Comparison of ENCODE assay signal across 18 cellular contexts in the genomic region with DNA sequence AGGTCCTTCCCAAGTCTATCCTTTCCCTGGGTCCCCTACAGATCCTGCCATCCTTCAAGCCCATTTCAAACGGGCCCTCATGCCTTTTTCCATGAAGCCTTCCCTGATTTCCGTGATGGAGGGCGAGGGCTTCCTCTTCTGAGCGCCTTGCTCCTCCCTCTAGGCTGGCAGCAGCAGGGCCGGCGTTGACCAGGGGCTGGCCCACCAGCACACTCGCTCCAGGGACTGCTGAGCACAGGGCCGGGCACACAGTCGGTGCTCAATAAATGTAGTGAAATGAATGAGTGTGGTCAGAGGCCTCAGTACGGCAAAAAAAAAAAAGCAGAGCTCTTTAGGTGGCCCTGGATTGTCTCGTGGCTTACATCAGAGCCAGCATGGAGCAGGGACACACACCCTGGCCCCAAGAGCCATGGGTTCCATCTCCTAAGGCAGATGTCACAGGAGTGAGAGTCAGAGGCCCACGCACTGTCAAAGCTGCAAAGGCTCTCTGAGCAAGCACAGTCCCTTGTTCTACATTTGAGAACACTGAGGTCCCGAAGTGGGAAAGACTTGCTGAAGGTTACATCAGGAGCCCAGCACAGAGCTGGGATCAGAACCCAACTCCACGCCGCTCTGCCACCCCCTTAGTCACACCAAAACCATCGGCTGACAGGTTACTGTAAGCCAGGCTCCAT. TPM values are rescaled to one million over a fixed set of nuclear protein-coding genes. Genes with fewer than 3 reads are reported as not detected.
DNase-seq lines count a peak whose midpoint lies in the region; ATAC-seq and TF ChIP-seq lines count a peak whose summit lies in the region.
"Had no signal": no experiment of that assay in that cellular context is flagged by ENCODE, and none has a peak within 500 bp of the region (broad histone marks: within the 10 kb centered on the region; RNA-seq: fewer than 3 reads in every experiment).

No MANE protein-coding gene starts in this region.

- H3K9me3 ChIP-seq in BLaER1: 0 out of 2 replicates have a peak, but pooled peaks cover under 1% of the 10 kb centered on the region
- H3K9me3 ChIP-seq in CD8-positive, alpha-beta T cell (ENCODE audit: low read length): no peaks in the 10 kb centered on the region
- H3K9me3 ChIP-seq in mesenchymal stem cell (ENCODE audit: control insufficient read depth, low read length): peaks cover 3% of the 10 kb centered on the region
- H3K9me3 ChIP-seq: ovary had no signal

- H4K91ac ChIP-seq in mesenchymal stem cell (ENCODE audit: low read length): no peak overlapping the region

- H3K18ac ChIP-seq in mesenchymal stem cell (ENCODE audit: low read depth in 1 of 2, low read length in 2 of 2): no peak overlapping the region

- no peak overlapping the region for H3K4ac ChIP-seq in mesenchymal stem cell (ENCODE audit: low read depth in 1 of 2, low read length in 2 of 2)

- no peak overlapping the region for H2AFZ ChIP-seq in mesenchymal stem cell (ENCODE audit: low read depth, low read length)
- H2AFZ ChIP-seq: hepatocyte had no signal

- no peaks in the 10 kb centered on the region for H3K27me3 Mint-ChIP-seq in CD8-positive, alpha-beta T cell (ENCODE audit: low read depth)
- H3K27me3 Mint-ChIP-seq in activated naive CD4-positive, alpha-beta T cell treated with anti-CD3 and anti-CD28 coated beads, Interleukin-2, amount 10 ng/mL, durations not matched to agents 7 days and 5 days: no peaks in the 10 kb centered on the region
- H3K27me3 Mint-ChIP-seq: B cell had no signal

- peak overlapping the region; percentile 96 for H3K4me3 Mint-ChIP-seq in CD8-positive, alpha-beta T cell
- peak overlapping the region; percentile 88 for H3K4me3 Mint-ChIP-seq in activated naive CD4-positive, alpha-beta T cell treated with anti-CD3 and anti-CD28 coated beads, Interleukin-2, amount 10 ng/mL, durations not matched to agents 7 days and 5 days
- H3K4me3 Mint-ChIP-seq: B cell had no signal

- peak overlapping the region; percentile 4 for H2BK15ac ChIP-seq in mesenchymal stem cell (ENCODE audit: low read depth, poor library complexity, severe bottlenecking)

- DNase-seq in CD8-positive, alpha-beta T cell: no peak
- DNase-seq in activated naive CD4-positive, alpha-beta T cell treated with anti-CD3 and anti-CD28 coated beads, Interleukin-2, amount 10 ng/mL, durations not matched to agents 7 days and 5 days: no peak
- DNase-seq in mesenchymal stem cell (no peak), hepatic stellate cell (ENCODE audit: low spot score) (no peak)
- DNase-seq: activated gamma-delta T cell treated with Interleukin-2 at 50 U/mL for 16 hours; effector CD4-positive, alpha-beta T cell; NCI-H1436; ovary had no signal

- 84% methylated on average over 16 of the region's 16 CpGs for WGBS in mesenchymal stem cell

- no peak overlapping the region for H3K27ac ChIP-seq in BLaER1
- H3K27ac ChIP-seq in CD8-positive, alpha-beta T cell (ENCODE audit: low read depth, low read length): no peak overlapping the region
- H3K27ac ChIP-seq in mesenchymal stem cell (ENCODE audit: low read length, poor library complexity, severe bottlenecking): no peak overlapping the region
- H3K27ac ChIP-seq: hepatocyte, ovary, RWPE1 had no signal

- no peak overlapping the region for H2AK5ac ChIP-seq in mesenchymal stem cell (ENCODE audit: low read length, severe bottlenecking)

- TF ChIP-seq CTCF in CD8-positive, alpha-beta T cell (IDR thresholded peaks at IDR 0.05): no peak

- no peak for ATAC-seq in CD8-positive, alpha-beta T cell
- ATAC-seq in GM21717 (IDR thresholded peaks at IDR 0.05; ENCODE audit: unreplicated experiment) (no peak), GM21723 (IDR thresholded peaks at IDR 0.05; ENCODE audit: unreplicated experiment) (no peak)

- H3K36me3 ChIP-seq in BLaER1: no peaks in the 10 kb centered on the region
- H3K36me3 ChIP-seq in CD8-positive, alpha-beta T cell (ENCODE audit: insufficient read depth, low read length): peaks cover 28% of the 10 kb centered on the region
- no peaks in the 10 kb centered on the region for H3K36me3 ChIP-seq in mesenchymal stem cell (ENCODE audit: control insufficient read depth in 1 of 2, insufficient read depth in 2 of 2, low read depth in 1 of 2, low read length in 2 of 2)
- H3K36me3 ChIP-seq: ovary had no signal

- H3K27ac Mint-ChIP-seq in CD8-positive, alpha-beta T cell: peak overlapping the region; percentile 96
- H3K27ac Mint-ChIP-seq in activated naive CD4-positive, alpha-beta T cell treated with anti-CD3 and anti-CD28 coated beads, Interleukin-2, amount 10 ng/mL, durations not matched to agents 7 days and 5 days: peak overlapping the region; percentile 67

- H2BK12ac ChIP-seq in mesenchymal stem cell (ENCODE audit: low read length in 2 of 2): no peak overlapping the region

- no peak overlapping the region for H2BK120ac ChIP-seq in mesenchymal stem cell (ENCODE audit: low read depth, low read length)

- H3K4me1 ChIP-seq in BLaER1 (peaks cover 70% of the 10 kb centered on the region), mesenchymal stem cell (ENCODE audit: control insufficient read depth, insufficient read depth, low read depth, low read length) (peaks cover 3% of the 10 kb centered on the region)
- peaks cover 60% of the 10 kb centered on the region for H3K4me1 ChIP-seq in CD8-positive, alpha-beta T cell (ENCODE audit: insufficient read depth, low read length)

- H3K9ac ChIP-seq in BLaER1 (no peak overlapping the region), mesenchymal stem cell (ENCODE audit: low read length) (no peak overlapping the region)

- peaks cover 60% of the 10 kb centered on the region for H3K36me3 Mint-ChIP-seq in CD8-positive, alpha-beta T cell
- peaks cover 56% of the 10 kb centered on the region for H3K36me3 Mint-ChIP-seq in activated naive CD4-positive, alpha-beta T cell treated with anti-CD3 and anti-CD28 coated beads, Interleukin-2, amount 10 ng/mL, durations not matched to agents 7 days and 5 days

- peaks cover 5% of the 10 kb centered on the region for H3K9me3 Mint-ChIP-seq in CD8-positive, alpha-beta T cell
- peaks cover 8% of the 10 kb centered on the region for H3K9me3 Mint-ChIP-seq in activated naive CD4-positive, alpha-beta T cell treated with anti-CD3 and anti-CD28 coated beads, Interleukin-2, amount 10 ng/mL, durations not matched to agents 7 days and 5 days

- POLR2A ChIA-PET in CD8-positive, alpha-beta T cell (lab: Charles Lee): interaction anchor here (5.9 kb wide), 1 partner anchor 25 kb away, joined by 31 read pairs; no protein-coding TSS in a partner anchor

- H4K20me1 ChIP-seq in BLaER1: no peaks in the 10 kb centered on the region

- no peak overlapping the region for H3K23ac ChIP-seq in mesenchymal stem cell (ENCODE audit: low read length in 2 of 2)

- CTCF ChIA-PET in CD8-positive, alpha-beta T cell (lab: Charles Lee): interaction anchor here (1.3 to 9.1 kb wide), 5 partner anchors 18 to 51 kb away, joined by 4 to 86 read pairs (median 18); no protein-coding TSS in a partner anchor
- CTCF ChIA-PET in activated naive CD4-positive, alpha-beta T cell treated with anti-CD3 and anti-CD28 coated beads, Interleukin-2, amount 10 ng/mL, durations not matched to agents 7 days and 5 days (lab: Charles Lee): interaction anchor here (0.7 to 8.9 kb wide), 5 partner anchors 22 to 100 kb away, joined by 3 to 103 read pairs (median 6); no protein-coding TSS in a partner anchor

- H3K27me3 ChIP-seq in BLaER1: no peaks in the 10 kb centered on the region
- H3K27me3 ChIP-seq in CD8-positive, alpha-beta T cell (ENCODE audit: insufficient read depth, low read length): no peaks in the 10 kb centered on the region
- H3K27me3 ChIP-seq in mesenchymal stem cell (ENCODE audit: control insufficient read depth in 1 of 2, insufficient read depth in 1 of 2, low read length in 2 of 2): peaks cover 20 to 84% of the 10 kb centered on the region in 2 experiments
- H3K27me3 ChIP-seq: hepatocyte, ovary had no signal

- H3K4me3 ChIP-seq in BLaER1 (no peak overlapping the region), mesenchymal stem cell (ENCODE audit: insufficient read depth in 1 of 2, low read depth in 1 of 2, low read length in 2 of 2) (no peak overlapping the region)
- no peak overlapping the region for H3K4me3 ChIP-seq in CD8-positive, alpha-beta T cell (ENCODE audit: low read depth, low read length)
- H3K4me3 ChIP-seq: hepatocyte, ovary had no signal

- H3K4me2 ChIP-seq in BLaER1 (peak overlapping the region; percentile 88; the same call in 1 of the 2 replicates), mesenchymal stem cell (ENCODE audit: low read length, poor library complexity, severe bottlenecking) (no peak overlapping the region)
- H3K4me2 ChIP-seq: hepatocyte had no signal

- intact Hi-C loops in CD8-positive, alpha-beta T cell (cut with DNase I, micrococcal nuclease): no loop called here

- no peaks in the 10 kb centered on the region for H3K79me1 ChIP-seq in mesenchymal stem cell (replicated peaks; ENCODE audit: low read length, poor library complexity, severe bottlenecking)

- no peak overlapping the region for H3K14ac ChIP-seq in mesenchymal stem cell (ENCODE audit: low read length in 2 of 2)

- H4K8ac ChIP-seq in mesenchymal stem cell (ENCODE audit: low read length): no peak overlapping the region

- H3K4me1 Mint-ChIP-seq in CD8-positive, alpha-beta T cell (ENCODE audit: low read depth): peaks cover 66% of the 10 kb centered on the region
- H3K4me1 Mint-ChIP-seq in activated naive CD4-positive, alpha-beta T cell treated with anti-CD3 and anti-CD28 coated beads, Interleukin-2, amount 10 ng/mL, durations not matched to agents 7 days and 5 days: peaks cover 74% of the 10 kb centered on the region

- H2BK5ac ChIP-seq in mesenchymal stem cell (ENCODE audit: low read depth, low read length, poor library complexity, severe bottlenecking): no peak overlapping the region

RNA-seq across cellular contexts. Expression of a gene that starts 3.1 kb away (rescaled TPM):
- 100 to 1,000 TPM; 121 to 129 TPM for total RNA-seq in CD8-positive, alpha-beta T cell
- polyA plus RNA-seq in mesenchymal stem cell (2013, experiment 1 of 2): 4.9 TPM
- 5.1 TPM for polyA plus RNA-seq in mesenchymal stem cell (2013, experiment 2 of 2)
- total RNA-seq: bronchial epithelial cell, HT-29 had no signal

RNA-seq across cellular contexts. Expression of a gene that starts 37.1 kb away (rescaled TPM):
- under 1 TPM; 0.27 to 0.58 TPM for total RNA-seq in CD8-positive, alpha-beta T cell
- not detected for polyA plus RNA-seq in mesenchymal stem cell (2013, experiment 1 of 2)
- polyA plus RNA-seq in mesenchymal stem cell (2013, experiment 2 of 2): not detected
- total RNA-seq: B cell, bronchial epithelial cell, H4, HT-29, skeletal muscle tissue had no signal

RNA-seq across cellular contexts. Expression of a gene that starts 41.4 kb away (rescaled TPM):
- 10 to 100 TPM; 12.0 to 12.9 TPM for total RNA-seq in CD8-positive, alpha-beta T cell
- polyA plus RNA-seq in mesenchymal stem cell (2013, experiment 1 of 2): 38.2 TPM
- 37.9 TPM for polyA plus RNA-seq in mesenchymal stem cell (2013, experiment 2 of 2)
